In the genomic region with DNA sequence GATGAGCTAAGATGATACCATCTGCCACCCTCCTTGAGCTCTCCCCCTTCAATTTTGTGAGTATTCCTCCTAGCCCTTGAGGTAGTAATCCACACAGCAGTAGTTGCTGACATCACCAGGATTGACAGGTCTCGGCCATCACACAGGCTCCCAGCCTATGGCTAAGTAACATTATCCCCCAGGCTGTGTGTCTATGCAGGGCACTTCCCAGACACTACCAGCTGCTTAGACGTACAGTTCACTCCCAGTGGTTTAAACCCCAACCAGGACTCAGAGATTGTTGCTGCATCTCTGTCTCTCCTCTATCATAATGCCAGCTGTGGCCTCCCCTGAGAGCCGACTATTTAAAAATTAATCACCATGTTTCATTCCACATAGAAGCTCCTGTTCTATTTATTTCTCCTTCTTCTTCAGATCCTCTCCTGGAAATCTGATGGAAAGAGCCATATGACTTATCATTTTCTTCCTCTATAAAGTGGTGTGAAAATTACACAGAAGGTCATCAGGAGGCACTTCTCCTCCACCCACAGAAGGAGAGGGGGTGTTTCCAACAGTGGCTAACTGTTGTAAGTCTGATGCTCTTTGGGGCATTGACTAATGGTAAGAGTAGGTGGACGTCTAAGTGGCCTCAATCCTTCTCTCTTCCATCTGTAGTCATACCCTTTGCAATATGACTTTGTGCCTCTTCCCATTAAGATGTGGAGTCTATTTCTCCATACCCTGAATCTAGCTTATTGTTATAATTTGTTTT, we compare ENCODE assay signal across 17 cellular contexts.
"Had no signal": no experiment of that assay in that cellular context is flagged by ENCODE, and none has a peak within 500 bp of the region (broad histone marks: within the 10 kb centered on the region; RNA-seq: fewer than 3 reads in every experiment).

No MANE protein-coding gene starts in this region.

- H3K9me3 Mint-ChIP-seq: activated CD4-positive, alpha-beta T cell treated with anti-CD3 and anti-CD28 coated beads, Interleukin-2, amount 10 ng/mL, durations not matched to agents 24 days and 14 days; activated naive CD8-positive, alpha-beta T cell treated with anti-CD3 and anti-CD28 coated beads, Interleukin-2, amount 50 U/mL, for 24 hours; activated T-cell treated with anti-CD3 and anti-CD28 coated beads, Interleukin-2, amount 50 U/mL, for 24 hours; activated T-helper 2 cell treated with anti-CD3 and anti-CD28 coated beads, Interferon-gamma antibody, Interleukin-2, Interleukin-4, amounts not matched to agents 10 μg/mL and 5 μg/mL and 100 μg/mL, durations not matched to agents 14 hours and 24 hours and 36 hours had no signal

- H3K36me3 Mint-ChIP-seq: naive thymus-derived CD4-positive, alpha-beta T cell had no signal

- H3K27ac Mint-ChIP-seq: activated CD4-positive, alpha-beta T cell treated with anti-CD3 and anti-CD28 coated beads, Interleukin-2, amount 10 ng/mL, durations not matched to agents 24 days and 14 days; activated CD8-positive, alpha-beta T cell treated with anti-CD3 and anti-CD28 coated beads, Interleukin-2, amount 10 ng/mL, durations not matched to agents 7 days and 5 days; activated naive CD8-positive, alpha-beta T cell treated with anti-CD3 and anti-CD28 coated beads, Interleukin-2, amount 50 U/mL, for 24 hours; activated T-cell treated with anti-CD3 and anti-CD28 coated beads, Interleukin-2, amount 50 U/mL, for 24 hours; naive thymus-derived CD4-positive, alpha-beta T cell had no signal

- ATAC-seq: activated CD8-positive, alpha-beta T cell treated with anti-CD3 and anti-CD28 coated beads, Interleukin-2, amount 10 ng/mL, durations not matched to agents 7 days and 5 days; activated naive CD8-positive, alpha-beta T cell treated with anti-CD3 and anti-CD28 coated beads, Interleukin-2, amount 50 U/mL, for 24 hours; mucosa of descending colon; naive thymus-derived CD4-positive, alpha-beta T cell had no signal

- DNase-seq: activated CD4-positive, alpha-beta T cell treated with anti-CD3 and anti-CD28 coated beads, Interleukin-2, amount 10 ng/mL, durations not matched to agents 24 days and 14 days; activated CD8-positive, alpha-beta T cell treated with anti-CD3 and anti-CD28 coated beads, Interleukin-2, amount 10 ng/mL, durations not matched to agents 7 days and 5 days; activated naive CD4-positive, alpha-beta T cell treated with Interleukin-2 at 50 U/mL for 16 hours; activated naive CD8-positive, alpha-beta T cell treated with anti-CD3 and anti-CD28 coated beads, Interleukin-2, amount 50 U/mL, for 24 hours; activated T-cell treated with anti-CD3 and anti-CD28 coated beads, Interleukin-2, amount 50 U/mL, for 24 hours; anterior cingulate cortex; brain microvascular endothelial cell; central memory CD4-positive, alpha-beta T cell; dorsolateral prefrontal cortex; mesenchymal stem cell; mucosa of descending colon; naive thymus-derived CD4-positive, alpha-beta T cell; stimulated activated CD4-positive, alpha-beta T cell treated with anti-CD3 and anti-CD28 coated beads, Interleukin-12 subunit alpha, Interleukin-12 subunit beta, amount 100 ng/mL, for 4 hours; stimulated activated naive CD4-positive, alpha-beta T cell treated with Interleukin-2 at 50 U/mL for 16 hours; substantia nigra; tibial artery had no signal

- H3K4me3 Mint-ChIP-seq: activated CD4-positive, alpha-beta T cell treated with anti-CD3 and anti-CD28 coated beads, Interleukin-2, amount 10 ng/mL, durations not matched to agents 24 days and 14 days; activated CD8-positive, alpha-beta T cell treated with anti-CD3 and anti-CD28 coated beads, Interleukin-2, amount 10 ng/mL, durations not matched to agents 7 days and 5 days; activated naive CD8-positive, alpha-beta T cell treated with anti-CD3 and anti-CD28 coated beads, Interleukin-2, amount 50 U/mL, for 24 hours; activated T-cell treated with anti-CD3 and anti-CD28 coated beads, Interleukin-2, amount 50 U/mL, for 24 hours; naive thymus-derived CD4-positive, alpha-beta T cell had no signal
